In the genomic region with DNA sequence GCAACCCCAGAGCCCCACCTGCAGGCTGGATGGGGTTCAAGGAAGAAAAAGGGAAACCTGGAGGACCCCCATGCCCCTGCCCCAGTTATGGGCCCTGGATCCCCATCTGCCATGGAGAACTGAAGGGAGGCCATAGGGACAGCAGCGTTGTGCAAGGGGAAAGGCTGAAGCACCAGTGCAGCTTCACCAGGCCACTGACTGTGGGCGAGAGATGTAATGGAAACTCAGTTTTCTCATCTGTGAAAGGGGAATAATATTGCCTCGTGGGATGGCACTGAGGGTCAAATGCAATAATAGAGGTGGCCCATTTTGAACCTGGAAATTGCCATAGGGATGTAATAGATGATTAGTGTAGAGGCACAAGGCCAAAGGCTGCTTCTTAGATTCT, we compare ENCODE assay signal across 8 cellular contexts. TPM values are rescaled to one million over a fixed set of nuclear protein-coding genes. Genes with fewer than 3 reads are reported as not detected.
DNase-seq lines count a peak whose midpoint lies in the region; ATAC-seq, FAIRE-seq and TF ChIP-seq lines count a peak whose summit lies in the region.

No MANE protein-coding gene starts in this region.

- FAIRE-seq in small intestine (lab: Jason Lieb, UNC) = no peak

- peaks cover 89% of the 10 kb centered on the region for H3K4me1 ChIP-seq in KMS-11 (ENCODE audit: low read depth, poor library complexity, severe bottlenecking)
- H3K4me1 ChIP-seq in small intestine (ENCODE audit: control insufficient read depth in 2 of 2, insufficient read depth in 1 of 2, low read depth in 1 of 2, low read length in 1 of 2) = peaks cover 0 to 4% of the 10 kb centered on the region in 2 donors

- TF ChIP-seq CTCF in GM12875 (IDR thresholded peaks at IDR 0.05; ENCODE audit: borderline replicate concordance, insufficient read depth, low read depth, low read length) (no peak), KMS-11 (conservative IDR thresholded peaks at IDR 0.05; ENCODE audit: low read depth, low read length) (peak; percentile 48)

- H3K4me3 ChIP-seq in GM12875 (ENCODE audit: low read depth, low read length) (peak overlapping the region; percentile 72), KMS-11 (IDR thresholded peaks at IDR 0.05; ENCODE audit: insufficient read depth, low read depth, low read length) (no peak overlapping the region), small intestine (ENCODE audit: low read depth in 1 of 2, low read length in 2 of 2) (peak overlapping the region; percentile 4 to 27)

- no peaks in the 10 kb centered on the region for H3K9me3 ChIP-seq in small intestine (ENCODE audit: control insufficient read depth, low read depth)

- ATAC-seq in GM19397 (IDR thresholded peaks at IDR 0.05; ENCODE audit: unreplicated experiment) (no peak), HG03159 (IDR thresholded peaks at IDR 0.05; ENCODE audit: unreplicated experiment) (no peak), HG02678 (IDR thresholded peaks at IDR 0.05; ENCODE audit: unreplicated experiment) (no peak), HG03097 (IDR thresholded peaks at IDR 0.05; ENCODE audit: low FRiP score, unreplicated experiment) (no peak)

- H3K27ac ChIP-seq in KMS-11 = peak overlapping the region; percentile 96
- H3K27ac ChIP-seq in small intestine (ENCODE audit: low read depth in 1 of 2, low read length in 1 of 2) = peak overlapping the region; percentile 69 to 98

- WGBS in small intestine, 3 donors = 39 to 67% (median 55%) methylated on average over 3 of the region's 3 CpGs

- DNase-seq in epidermal melanocyte (ENCODE audit: insufficient read length, low spot score) = peak; percentile 7
- no peak for DNase-seq in small intestine

- peaks cover 89% of the 10 kb centered on the region for H3K79me2 ChIP-seq in KMS-11 (ENCODE audit: insufficient read depth, low read depth)

- no peaks in the 10 kb centered on the region for H3K36me3 ChIP-seq in KMS-11 (ENCODE audit: insufficient read depth)
- H3K36me3 ChIP-seq in small intestine (ENCODE audit: control insufficient read depth in 2 of 2, insufficient read depth in 2 of 2, low read length in 2 of 2) = no peaks in the 10 kb centered on the region

- H3K27me3 ChIP-seq in KMS-11 (ENCODE audit: insufficient read depth, low read depth) (no peaks in the 10 kb centered on the region), small intestine (ENCODE audit: control insufficient read depth in 2 of 2, insufficient read depth in 2 of 2, low read length in 2 of 2) (no peaks in the 10 kb centered on the region)

- peak overlapping the region; percentile 100 for H3K9ac ChIP-seq in KMS-11

- no peaks in the 10 kb centered on the region for H4K20me1 ChIP-seq in KMS-11 (ENCODE audit: insufficient read depth)

- no peak overlapping the region for H2AFZ ChIP-seq in KMS-11 (ENCODE audit: low read depth)

- H3K4me2 ChIP-seq in KMS-11 = peak overlapping the region; percentile 95

RNA-seq across cellular contexts. Expression of gene TSPOAP1, which starts 9.9 kb away (rescaled TPM):
- 1 to 10 TPM in 2 of 3 donors, under 1 TPM in 1; 0.89 to 3.1 (median 2.2) TPM for polyA plus RNA-seq in small intestine

RNA-seq across cellular contexts. Expression of gene SUPT4H1, which starts 13.6 kb away (rescaled TPM):
- polyA plus RNA-seq in small intestine = 10 to 100 TPM; 70.3 to 79.8 (median 79.6) TPM

RNA-seq across cellular contexts. Expression of gene MPO, which starts 57.7 kb away (rescaled TPM):
- polyA plus RNA-seq in small intestine = under 1 TPM in 1 of 3 donors, not detected in 2; 0.12 TPM
